ENCODE assay signal across 1 cellular context in genomic region chr15:84755736-84756527, GRCh38.
TF ChIP-seq lines count a peak whose summit lies in the region.

No MANE protein-coding gene starts in this region.

TF ChIP-seq in GM23338, 12 proteins besides CTCF, POLR2A, EP300 and RAD21:
- TF ChIP-seq REST (IDR thresholded peaks at IDR 0.05; ENCODE audit: unreplicated experiment): no peak
- TF ChIP-seq EZH2phosphoT487 (IDR thresholded peaks at IDR 0.05; ENCODE audit: unreplicated experiment): no peak
- no peak for TF ChIP-seq EZH2 (IDR thresholded peaks at IDR 0.05; ENCODE audit: low read depth, unreplicated experiment)
- no peak for TF ChIP-seq ETS1 (IDR thresholded peaks at IDR 0.05)
- TF ChIP-seq NANOG (IDR thresholded peaks at IDR 0.05; ENCODE audit: borderline replicate concordance): no peak
- no peak for TF ChIP-seq JUNB (IDR thresholded peaks at IDR 0.05; ENCODE audit: unreplicated experiment)
- no peak for TF ChIP-seq ZNF331 (CRISPR knock-in tag; IDR thresholded peaks at IDR 0.05; ENCODE audit: low read depth)
- TF ChIP-seq ZNF114 (CRISPR knock-in tag; IDR thresholded peaks at IDR 0.05): no peak
- TF ChIP-seq CREB1 (CRISPR knock-in tag; IDR thresholded peaks at IDR 0.05; ENCODE audit: low read depth): no peak
- TF ChIP-seq POLR2AphosphoS5 (IDR thresholded peaks at IDR 0.05; ENCODE audit: low read depth): no peak
- no peak for TF ChIP-seq ZNF462 (CRISPR knock-in tag; IDR thresholded peaks at IDR 0.05)
- TF ChIP-seq STAT1 (IDR thresholded peaks at IDR 0.05; ENCODE audit: unreplicated experiment): no peak
